22 cellular contexts compared by ENCODE assay signal in the genomic region with DNA sequence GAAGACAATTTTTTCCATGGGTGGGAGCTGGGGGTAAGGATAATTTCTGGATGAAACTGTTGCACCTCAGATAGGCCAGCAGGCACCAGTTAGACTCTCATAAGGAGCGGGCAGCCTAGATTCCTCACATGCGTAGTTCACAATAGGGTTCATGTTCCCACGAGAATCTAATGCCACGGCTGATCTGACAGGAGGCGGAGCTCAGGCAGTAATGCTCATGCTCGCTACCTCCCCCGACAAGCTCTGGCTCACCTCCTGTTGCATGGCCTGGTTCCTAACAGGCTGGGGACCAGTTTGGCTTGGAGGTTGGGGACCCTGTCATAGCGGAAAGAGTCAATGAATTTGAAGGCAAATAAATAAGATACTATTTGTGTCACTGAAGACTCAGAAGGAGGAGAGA.
"Had no signal": no experiment of that assay in that cellular context is flagged by ENCODE, and none has a peak within 500 bp of the region (broad histone marks: within the 10 kb centered on the region; RNA-seq: fewer than 3 reads in every experiment).

No MANE protein-coding gene starts in this region.

- DNase-seq: effector memory CD8-positive, alpha-beta T cell; heart right ventricle; immature natural killer cell; left cardiac atrium; left ventricle myocardium superior; nephron progenitor cell; psoas muscle; retina; spleen; stimulated activated CD4-positive, alpha-beta T cell treated with anti-CD3 and anti-CD28 coated beads, Interleukin-15, amount 100 ng/mL, for 24 hours; stimulated activated CD4-positive, alpha-beta T cell treated with anti-CD3 and anti-CD28 coated beads, Interleukin-1b, Interleukin-23, amount 100 ng/mL, for 48 hours; stimulated activated CD4-positive, alpha-beta T cell treated with anti-CD3 and anti-CD28 coated beads, Interleukin-4, amount 100 ng/mL, for 24 hours; stimulated activated naive CD8-positive, alpha-beta T cell treated with anti-CD3 and anti-CD28 coated beads, Interleukin-15, amount 100 ng/mL, for 72 hours; testis; upper lobe of right lung had no signal

- H3K36me3 ChIP-seq: upper lobe of right lung had no signal

- H3K4me1 Mint-ChIP-seq: nephron progenitor cell; stimulated activated memory B cell treated with anti-CD40 and anti-IgM and Interleukin-4, amounts not matched to agents 10 μg/mL and 1 μg/mL and 100 μg/mL, for 72 hours; stimulated activated naive CD8-positive, alpha-beta T cell treated with anti-CD3 and anti-CD28 coated beads, Interleukin-15, amount 100 ng/mL, for 72 hours had no signal

- H3K4me1 ChIP-seq: psoas muscle, spleen, testis, tibial nerve, upper lobe of right lung, vagina had no signal

- H3K27ac ChIP-seq: heart right ventricle, neutrophil, psoas muscle, spleen, testis, tibial nerve, upper lobe of right lung, vagina had no signal

- H3K27ac Mint-ChIP-seq: naive thymus-derived CD4-positive, alpha-beta T cell; nephron progenitor cell; stimulated activated memory B cell treated with anti-CD40 and anti-IgM and Interleukin-4, amounts not matched to agents 10 μg/mL and 1 μg/mL and 100 μg/mL, for 72 hours; stimulated activated naive CD8-positive, alpha-beta T cell treated with anti-CD3 and anti-CD28 coated beads, Interleukin-15, amount 100 ng/mL, for 72 hours had no signal

- H3K4me3 Mint-ChIP-seq: effector memory CD8-positive, alpha-beta T cell; immature natural killer cell; naive thymus-derived CD4-positive, alpha-beta T cell; nephron progenitor cell; stimulated activated memory B cell treated with anti-CD40 and anti-IgM and Interleukin-4, amounts not matched to agents 10 μg/mL and 1 μg/mL and 100 μg/mL, for 72 hours; stimulated activated naive CD8-positive, alpha-beta T cell treated with anti-CD3 and anti-CD28 coated beads, Interleukin-15, amount 100 ng/mL, for 72 hours had no signal

- H3K9me3 ChIP-seq: neutrophil, testis, vagina had no signal

- H3K9me3 Mint-ChIP-seq: effector memory CD8-positive, alpha-beta T cell; stimulated activated naive CD8-positive, alpha-beta T cell treated with anti-CD3 and anti-CD28 coated beads, Interleukin-15, amount 100 ng/mL, for 72 hours had no signal

- H3K4me3 ChIP-seq: heart right ventricle, lung, psoas muscle, spleen, testis, tibial nerve, upper lobe of right lung, vagina had no signal

- H3K27me3 ChIP-seq: heart right ventricle, neutrophil, spleen, testis, tibial nerve, upper lobe of right lung, vagina had no signal

- H3K36me3 Mint-ChIP-seq: naive thymus-derived CD4-positive, alpha-beta T cell; stimulated activated memory B cell treated with anti-CD40 and anti-IgM and Interleukin-4, amounts not matched to agents 10 μg/mL and 1 μg/mL and 100 μg/mL, for 72 hours had no signal

- ATAC-seq: left ventricle myocardium superior; naive thymus-derived CD4-positive, alpha-beta T cell; psoas muscle; sciatic nerve; stimulated activated memory B cell treated with anti-CD40 and anti-IgM and Interleukin-4, amounts not matched to agents 10 μg/mL and 1 μg/mL and 100 μg/mL, for 72 hours; stimulated activated naive CD8-positive, alpha-beta T cell treated with anti-CD3 and anti-CD28 coated beads, Interleukin-15, amount 100 ng/mL, for 72 hours had no signal
